In genomic region chr11:65213322-65214211, GRCh38 we compare ENCODE assay signal across 10 cellular contexts. TPM values are rescaled to one million over a fixed set of nuclear protein-coding genes. Genes with fewer than 3 reads are reported as not detected.
DNase-seq lines count a peak whose midpoint lies in the region; ATAC-seq, FAIRE-seq and TF ChIP-seq lines count a peak whose summit lies in the region.
"Had no signal": no experiment of that assay in that cellular context is flagged by ENCODE, and none has a peak within 500 bp of the region (broad histone marks: within the 10 kb centered on the region; RNA-seq: fewer than 3 reads in every experiment).

No MANE protein-coding gene starts in this region.

- H3K27ac ChIP-seq in left ventricle myocardium inferior (replicated peaks): no peak overlapping the region
- H3K27ac ChIP-seq in kidney (ENCODE audit: low read depth in 2 of 2, low read length in 2 of 2): no peak overlapping the region
- H3K27ac ChIP-seq in thyroid gland: no peak overlapping the region

- H3K9me3 ChIP-seq in left ventricle myocardium inferior (replicated peaks) (no peaks in the 10 kb centered on the region), kidney (ENCODE audit: control insufficient read depth in 1 of 2, low read length in 2 of 2) (no peaks in the 10 kb centered on the region), thyroid gland (no peaks in the 10 kb centered on the region)

- H3K4me3 Mint-ChIP-seq in T-cell: no peak overlapping the region

- WGBS in thyroid gland, 2 donors: 50 to 56% methylated on average over 14 to 15 of the region's 26 CpGs

- intact Hi-C loops in cardiac septum (cut with DNase I) (no loop called here), left ventricle myocardium inferior (cut with micrococcal nuclease) (no loop called here), kidney (cut with DNase I) (no loop called here), thyroid gland (cut with DNase I) (no loop called here)

- no peaks in the 10 kb centered on the region for H3K27me3 ChIP-seq in left ventricle myocardium inferior (ENCODE audit: low read depth)
- no peaks in the 10 kb centered on the region for H3K27me3 ChIP-seq in thyroid gland

- no peak overlapping the region for H3K9ac ChIP-seq in kidney (ENCODE audit: low read length in 2 of 2)

- DNase-seq in cardiac septum (ENCODE audit: low spot score) (peak; percentile 76), left ventricle myocardium inferior (no peak), T-cell (peak in 7 of 34 experiments; percentile 1 to 31 (median 13)), kidney (peak; percentile 75), thyroid gland (no peak), HPDE6-E6E7 (ENCODE audit: extremely low spot score) (no peak)
- no peak for DNase-seq in activated effector memory CD4-positive, alpha-beta T cell treated with Interleukin-2 at 50 U/mL for 16 hours
- DNase-seq: DMS79 had no signal

- ATAC-seq in T-cell (replicated peaks in 1 of 4): peak; percentile 46 to 74 (median 56)
- ATAC-seq in HG02884 (IDR thresholded peaks at IDR 0.05; ENCODE audit: unreplicated experiment): no peak

- H3K27ac Mint-ChIP-seq in T-cell: peak overlapping the region in 1 of 2 donors; percentile 44

- H3K36me3 Mint-ChIP-seq in T-cell: peaks cover 11% of the 10 kb centered on the region

- no peaks in the 10 kb centered on the region for H3K9me3 Mint-ChIP-seq in T-cell

- CTCF ChIA-PET in T-cell (lab: Charles Lee): no interaction called here

- H3K4me1 Mint-ChIP-seq in T-cell: peaks cover 10 to 26% (median 15%) of the 10 kb centered on the region in 3 donors

- no peaks in the 10 kb centered on the region for H3K27me3 Mint-ChIP-seq in T-cell

- no peak for TF ChIP-seq POLR2A in thyroid gland (IDR thresholded peaks at IDR 0.05)

- H3K4me3 ChIP-seq in left ventricle myocardium inferior (no peak overlapping the region), kidney (ENCODE audit: low read length in 2 of 2) (no peak overlapping the region), thyroid gland (replicated peaks in 1 of 3) (no peak overlapping the region)

- H3K36me3 ChIP-seq in left ventricle myocardium inferior (peaks cover 34% of the 10 kb centered on the region), kidney (ENCODE audit: control insufficient read depth in 1 of 2, insufficient read depth in 2 of 2, low read length in 2 of 2) (peaks cover 16 to 28% of the 10 kb centered on the region in 2 donors), thyroid gland (peaks cover 26 to 32% of the 10 kb centered on the region in 2 donors)

- POLR2A ChIA-PET in T-cell (lab: Charles Lee): interaction anchor here in 1 of 2 donors (0.5 kb wide), 1 partner anchor 1414 kb away, joined by 5 read pairs; no protein-coding TSS in a partner anchor

- FAIRE-seq in kidney (lab: Jason Lieb, UNC): no peak

- peaks cover 6% of the 10 kb centered on the region for H3K4me1 ChIP-seq in left ventricle myocardium inferior
- peaks cover 0 to 3% of the 10 kb centered on the region in 2 donors for H3K4me1 ChIP-seq in kidney (ENCODE audit: control insufficient read depth in 1 of 2, insufficient read depth in 1 of 2, low read depth in 1 of 2, low read length in 2 of 2)
- H3K4me1 ChIP-seq in thyroid gland: no peaks in the 10 kb centered on the region

- TF ChIP-seq CTCF in left ventricle myocardium inferior (IDR thresholded peaks at IDR 0.05; ENCODE audit: borderline replicate concordance) (no peak), kidney (IDR thresholded peaks at IDR 0.05; ENCODE audit: borderline replicate concordance, extremely low read depth, insufficient read depth) (no peak), thyroid gland (IDR thresholded peaks at IDR 0.05) (no peak)

RNA-seq across cellular contexts. Expression of gene CAPN1, which starts 31.8 kb away (rescaled TPM):
- total RNA-seq in cardiac septum (89.6 TPM), left ventricle myocardium inferior (74.6 TPM), T-cell (100 to 1,000 TPM in 4 of 5 donors, 10 to 100 TPM in 1; 98.4 to 171 (median 143) TPM), kidney (328 TPM), thyroid gland (100 to 1,000 TPM; 265 to 519 (median 340) TPM)
- 92.5 TPM for polyA plus RNA-seq in kidney (ENCODE audit: insufficient read depth, low read depth, low replicate concordance)

RNA-seq across cellular contexts. Expression of gene SPDYC, which starts 43.5 kb away (rescaled TPM):
- total RNA-seq in cardiac septum (not detected), left ventricle myocardium inferior (not detected), T-cell (not detected), kidney (not detected), thyroid gland (not detected)
- polyA plus RNA-seq in kidney (ENCODE audit: insufficient read depth, low read depth, low replicate concordance): 0.43 TPM
- polyA plus RNA-seq: esophagus had no signal

RNA-seq across cellular contexts. Expression of gene POLA2, which starts 48.2 kb away (rescaled TPM):
- total RNA-seq in cardiac septum (3.5 TPM), left ventricle myocardium inferior (3.8 TPM), T-cell (10 to 100 TPM; 15.1 to 24.2 (median 20.4) TPM), kidney (6.5 TPM), thyroid gland (10 to 100 TPM in 2 of 4 donors, 1 to 10 TPM in 2; 7.6 to 11.3 (median 10.4) TPM)
- polyA plus RNA-seq in kidney (ENCODE audit: insufficient read depth, low read depth, low replicate concordance): 13.6 TPM

Comparison
In these comparisons a context has a peak if more than half of its experiments do, and no peak if none do; other contexts are left out.
1. DNase-seq: peak in cardiac septum (single experiment) and kidney (single experiment); none in left ventricle myocardium inferior (single experiment), thyroid gland (0 of 2), HPDE6-E6E7 (single experiment) and activated effector memory CD4-positive, alpha-beta T cell treated with Interleukin-2 at 50 U/mL for 16 hours (single experiment).